In genomic region chr20:36773548-36774242, GRCh38 we compare ENCODE assay signal across 8 cellular contexts. TPM values are rescaled to one million over a fixed set of nuclear protein-coding genes. Genes with fewer than 3 reads are reported as not detected.
A peak's percentile ranks its signal among the peaks of the same experiment; 100 is the strongest.
DNase-seq lines count a peak whose midpoint lies in the region; ATAC-seq and TF ChIP-seq lines count a peak whose summit lies in the region.

Gene DSN1 (minus strand): TSS chr20:36773763. CDS start chr20:36771458, 2,305 bp downstream.

- H3K9me3 ChIP-seq in fibroblast of lung (ENCODE audit: control insufficient read depth, insufficient read depth, low read depth, low read length): no peaks in the 10 kb centered on the region
- no peaks in the 10 kb centered on the region for H3K9me3 ChIP-seq in naive thymus-derived CD4-positive, alpha-beta T cell (ENCODE audit: control insufficient read depth in 2 of 3, low read length in 3 of 3)

- CTCF ChIA-PET in naive thymus-derived CD4-positive, alpha-beta T cell (lab: Charles Lee): no interaction called here

- peak within 1 kb of the TSS; percentile 88 for H3K27ac ChIP-seq in fibroblast of lung (ENCODE audit: insufficient read depth, low read length)
- peak within 1 kb of the TSS; percentile 93 for H3K27ac ChIP-seq in naive thymus-derived CD4-positive, alpha-beta T cell (ENCODE audit: low read depth, low read length)

- DNase-seq in EH (ENCODE audit: low read depth) (peak; percentile 98), GOT3 (lab: John Stamatoyannopoulos, UW) (peak; percentile 99), LNCaP clone FGC (ENCODE audit: low read depth) (peak; percentile 91), RPMI8226 (peak; percentile 97), fibroblast of lung (ENCODE audit: low read depth in 2 of 2) (peak; percentile 94 to 97)
- peak; percentile 97 to 98 for DNase-seq in activated T-helper 1 cell treated with anti-CD3 and anti-CD28 coated beads, Interleukin-2, amount 50 U/mL, for 16 hours (ENCODE audit: low read depth in 1 of 2, low spot score in 1 of 2)
- peak; percentile 94 to 100 (median 97) for DNase-seq in naive thymus-derived CD4-positive, alpha-beta T cell

- TF ChIP-seq CTCF in LNCaP clone FGC (IDR thresholded peaks at IDR 0.05; ENCODE audit: control insufficient read depth, extremely low read depth, insufficient read depth) (no peak), fibroblast of lung (conservative IDR thresholded peaks at IDR 0.05 in 1 of 2, IDR thresholded peaks at IDR 0.05 in 1 of 2; ENCODE audit: low read depth in 1 of 2, low read length in 2 of 2) (no peak)

- peaks cover 0 to 2% (median 0%) of the 10 kb centered on the region in 5 donors for H3K27me3 Mint-ChIP-seq in naive thymus-derived CD4-positive, alpha-beta T cell
- no peaks in the 10 kb centered on the region for H3K27me3 Mint-ChIP-seq in stimulated activated memory B cell treated with anti-CD40 and anti-IgM and Interleukin-4, amounts not matched to agents 10 μg/mL and 1 μg/mL and 100 μg/mL, for 72 hours

- H3K4me1 ChIP-seq in fibroblast of lung (ENCODE audit: control insufficient read depth, extremely low read depth, insufficient read depth, low read length): peaks cover 2% of the 10 kb centered on the region
- peaks cover 8 to 13% of the 10 kb centered on the region in 2 donors for H3K4me1 ChIP-seq in naive thymus-derived CD4-positive, alpha-beta T cell (ENCODE audit: control insufficient read depth in 2 of 2, insufficient read depth in 2 of 2, low read length in 2 of 2)

- H4K20me1 ChIP-seq in fibroblast of lung (ENCODE audit: control insufficient read depth, extremely low read depth, insufficient read depth, low read length): no peaks in the 10 kb centered on the region

- peak within 1 kb of the TSS; percentile 99 for H3K4me2 ChIP-seq in fibroblast of lung (ENCODE audit: extremely low read depth, insufficient read depth, low read length)

- H3K27ac Mint-ChIP-seq in naive thymus-derived CD4-positive, alpha-beta T cell: peak within 1 kb of the TSS; percentile 90 to 100 (median 97)
- H3K27ac Mint-ChIP-seq in stimulated activated memory B cell treated with anti-CD40 and anti-IgM and Interleukin-4, amounts not matched to agents 10 μg/mL and 1 μg/mL and 100 μg/mL, for 72 hours: peak within 1 kb of the TSS; percentile 83

- intact Hi-C loops in naive thymus-derived CD4-positive, alpha-beta T cell (cut with micrococcal nuclease): loop anchor here (1.0 to 10.0 kb wide), 11 partner anchors 27 to 819 kb away; partner anchors contain the start of genes NDRG3 (in 2 of the 2), MROH8 (in 1 of the 2), RAB5IF (in 1 of the 2) and RBL1 (in 1 of the 2)

- H3K4me3 ChIP-seq in LNCaP clone FGC (ENCODE audit: low read depth, low read length): peak within 1 kb of the TSS; percentile 94
- H3K4me3 ChIP-seq in fibroblast of lung (replicated peaks in 1 of 4; ENCODE audit: control extremely low read depth in 1 of 4, insufficient read depth in 1 of 4, low read depth in 3 of 4, low read length in 4 of 4): peak within 1 kb of the TSS; percentile 67 to 88 (median 82)
- peak within 1 kb of the TSS; percentile 96 for H3K4me3 ChIP-seq in naive thymus-derived CD4-positive, alpha-beta T cell (ENCODE audit: low read length)

- H3K9me3 Mint-ChIP-seq in naive thymus-derived CD4-positive, alpha-beta T cell: peaks cover 0 to 5% (median 0%) of the 10 kb centered on the region in 11 donors
- H3K9me3 Mint-ChIP-seq in stimulated activated memory B cell treated with anti-CD40 and anti-IgM and Interleukin-4, amounts not matched to agents 10 μg/mL and 1 μg/mL and 100 μg/mL, for 72 hours: no peaks in the 10 kb centered on the region

- H2AFZ ChIP-seq in fibroblast of lung (ENCODE audit: low read length): peak within 1 kb of the TSS; percentile 94

- peaks cover 13% of the 10 kb centered on the region for H3K79me2 ChIP-seq in fibroblast of lung (ENCODE audit: control insufficient read depth, insufficient read depth, low read length)

- no peaks in the 10 kb centered on the region for H3K36me3 ChIP-seq in fibroblast of lung (ENCODE audit: control insufficient read depth, insufficient read depth, low read length)
- H3K36me3 ChIP-seq in naive thymus-derived CD4-positive, alpha-beta T cell (ENCODE audit: control insufficient read depth in 2 of 3, insufficient read depth in 3 of 3, low read length in 3 of 3): peaks cover 0 to 12% (median 0%) of the 10 kb centered on the region in 3 experiments

- POLR2A ChIA-PET in naive thymus-derived CD4-positive, alpha-beta T cell (lab: Charles Lee): interaction anchor here (0.5 to 1.9 kb wide), 6 partner anchors 9 to 313 kb away, joined by 3 to 7 read pairs (median 3); partner anchors contain the start of gene SLA2

- peak; percentile 90 for ATAC-seq in naive thymus-derived CD4-positive, alpha-beta T cell
- ATAC-seq in stimulated activated memory B cell treated with anti-CD40 and anti-IgM and Interleukin-4, amounts not matched to agents 10 μg/mL and 1 μg/mL and 100 μg/mL, for 72 hours: peak; percentile 93

- H3K27me3 ChIP-seq in fibroblast of lung (ENCODE audit: control insufficient read depth, insufficient read depth, low read length): no peaks in the 10 kb centered on the region
- H3K27me3 ChIP-seq in naive thymus-derived CD4-positive, alpha-beta T cell (ENCODE audit: control insufficient read depth in 2 of 2, insufficient read depth in 2 of 2, low read length in 2 of 2): no peaks in the 10 kb centered on the region

- peaks cover 0 to 5% (median 0%) of the 10 kb centered on the region in 5 donors for H3K36me3 Mint-ChIP-seq in naive thymus-derived CD4-positive, alpha-beta T cell
- no peaks in the 10 kb centered on the region for H3K36me3 Mint-ChIP-seq in stimulated activated memory B cell treated with anti-CD40 and anti-IgM and Interleukin-4, amounts not matched to agents 10 μg/mL and 1 μg/mL and 100 μg/mL, for 72 hours

- H3K4me1 Mint-ChIP-seq in naive thymus-derived CD4-positive, alpha-beta T cell: peaks cover 8 to 36% (median 27%) of the 10 kb centered on the region in 7 donors
- H3K4me1 Mint-ChIP-seq in stimulated activated memory B cell treated with anti-CD40 and anti-IgM and Interleukin-4, amounts not matched to agents 10 μg/mL and 1 μg/mL and 100 μg/mL, for 72 hours: peaks cover 46% of the 10 kb centered on the region

- H3K4me3 Mint-ChIP-seq in naive thymus-derived CD4-positive, alpha-beta T cell: peak within 1 kb of the TSS; percentile 83 to 98 (median 95)
- H3K4me3 Mint-ChIP-seq in stimulated activated memory B cell treated with anti-CD40 and anti-IgM and Interleukin-4, amounts not matched to agents 10 μg/mL and 1 μg/mL and 100 μg/mL, for 72 hours: peak within 1 kb of the TSS; percentile 83

- H3K9ac ChIP-seq in fibroblast of lung (ENCODE audit: insufficient read depth, low read length): peak within 1 kb of the TSS; percentile 81

RNA-seq across cellular contexts. Expression of gene DSN1, which starts in this region (rescaled TPM):
- total RNA-seq in fibroblast of lung: 4.6 and 8.3 TPM in 2 replicates
- polyA plus RNA-seq in fibroblast of lung: 13.4 and 24.0 TPM in 2 replicates
- polyA plus RNA-seq in fibroblast of lung (2012): 8.5 and 15.8 TPM in 2 replicates
- polyA minus RNA-seq in fibroblast of lung (ENCODE audit: low replicate concordance): 1.5 and 5.7 TPM in 2 replicates
- 10 to 100 TPM in 4 of 5 experiments, 1 to 10 TPM in 1; 9.2 to 27.5 (median 13.4) TPM for total RNA-seq in naive thymus-derived CD4-positive, alpha-beta T cell
- polyA plus RNA-seq in naive thymus-derived CD4-positive, alpha-beta T cell: 10 to 100 TPM in 1 of 2 donors, 1 to 10 TPM in 1; 9.0 to 10.5 TPM

Comparison
In these comparisons a context has a peak if more than half of its experiments do, and no peak if none do; other contexts are left out.
1. Peak in every context shown above with its lines: DNase-seq, ATAC-seq, H3K4me3 ChIP-seq and H3K27ac ChIP-seq.